ENCODE assay signal across 2 cellular contexts in genomic region chr7:103921692-103922091, GRCh38.
TF ChIP-seq lines count a peak whose summit lies in the region.

No MANE protein-coding gene starts in this region.

TF ChIP-seq in GM23338, 12 proteins besides CTCF, POLR2A, EP300 and RAD21 (continued from another document):
- TF ChIP-seq ZNF462 (CRISPR knock-in tag; IDR thresholded peaks at IDR 0.05) (no peak), JUNB (IDR thresholded peaks at IDR 0.05; ENCODE audit: unreplicated experiment) (no peak), NANOG (IDR thresholded peaks at IDR 0.05; ENCODE audit: borderline replicate concordance) (no peak), STAT1 (IDR thresholded peaks at IDR 0.05; ENCODE audit: unreplicated experiment) (no peak), ETS1 (IDR thresholded peaks at IDR 0.05) (no peak), EZH2phosphoT487 (IDR thresholded peaks at IDR 0.05; ENCODE audit: unreplicated experiment) (no peak), POLR2AphosphoS5 (IDR thresholded peaks at IDR 0.05; ENCODE audit: low read depth) (no peak), CREB1 (CRISPR knock-in tag; IDR thresholded peaks at IDR 0.05; ENCODE audit: low read depth) (no peak), REST (IDR thresholded peaks at IDR 0.05; ENCODE audit: unreplicated experiment) (no peak), ZNF114 (CRISPR knock-in tag; IDR thresholded peaks at IDR 0.05) (no peak)

TF ChIP-seq in WTC11, 78 proteins besides CTCF, POLR2A, EP300 and RAD21 (continued from another document):
- no peak for TF ChIP-seq ERG (CRISPR knock-in tag; IDR thresholded peaks at IDR 0.05)
- no peak for TF ChIP-seq CREM (CRISPR knock-in tag; IDR thresholded peaks at IDR 0.05)
- no peak for TF ChIP-seq RORB (CRISPR knock-in tag; IDR thresholded peaks at IDR 0.05)
- TF ChIP-seq E2F1 (CRISPR knock-in tag; IDR thresholded peaks at IDR 0.05) = no peak
- TF ChIP-seq HMGA2 (CRISPR knock-in tag; IDR thresholded peaks at IDR 0.05) = no peak
TF ChIP-seq in WTC11: peak in this region for 0.
